ENCODE assay signal across 8 cellular contexts in the genomic region with DNA sequence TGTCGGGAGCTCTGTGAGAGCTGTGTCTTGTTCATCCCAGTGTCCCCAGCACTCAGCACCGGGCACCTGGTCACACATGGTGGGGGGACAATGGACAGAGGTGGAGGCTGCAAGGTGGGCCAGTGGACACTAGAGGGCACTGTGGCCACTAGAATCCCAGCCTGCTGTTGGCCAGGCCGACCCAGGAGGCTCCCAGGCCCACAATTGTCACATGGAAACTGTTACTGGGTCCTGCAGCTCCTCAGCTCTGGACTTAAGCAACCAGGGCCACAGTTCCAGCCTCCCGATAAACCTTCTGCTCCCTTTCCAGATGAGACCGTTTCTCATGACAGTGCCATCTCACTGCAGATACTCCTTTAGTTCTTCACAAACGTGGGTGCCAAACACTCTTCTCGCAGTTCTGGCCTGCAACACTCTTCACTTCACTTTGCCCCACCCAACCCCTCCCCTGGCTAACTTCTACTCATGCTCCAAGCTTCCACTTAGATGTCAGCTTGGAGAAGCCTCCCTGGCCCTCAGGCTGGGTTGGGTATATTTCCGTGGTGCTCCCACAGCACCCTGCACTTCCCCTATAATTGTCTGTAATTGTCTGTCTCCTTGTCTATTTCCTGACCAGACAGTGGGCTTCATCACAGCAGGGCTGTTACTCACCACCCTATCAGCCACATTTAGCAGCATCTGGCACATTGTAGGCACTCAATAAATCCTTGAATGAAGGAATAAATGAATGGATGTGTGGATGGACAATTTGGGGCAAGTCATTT. TPM values are rescaled to one million over a fixed set of nuclear protein-coding genes. Genes with fewer than 3 reads are reported as not detected.
A peak's percentile ranks its signal among the peaks of the same experiment; 100 is the strongest.
DNase-seq lines count a peak whose midpoint lies in the region; ATAC-seq and TF ChIP-seq lines count a peak whose summit lies in the region.

No MANE protein-coding gene starts in this region.

- TF ChIP-seq CTCF in PC-9 (conservative IDR thresholded peaks at IDR 0.05) (peak; percentile 69), parathyroid adenoma (IDR thresholded peaks at IDR 0.05) (peak; percentile 67)

- H3K36me3 ChIP-seq in PC-9 (ENCODE audit: low read depth): no peaks in the 10 kb centered on the region
- no peaks in the 10 kb centered on the region for H3K36me3 ChIP-seq in parathyroid adenoma (ENCODE audit: control insufficient read depth, insufficient read depth, low read length)

- no peak overlapping the region for H3K9ac ChIP-seq in parathyroid adenoma

- no peaks in the 10 kb centered on the region for H3K27me3 ChIP-seq in PC-9 (ENCODE audit: insufficient read depth, low read depth)
- H3K27me3 ChIP-seq in parathyroid adenoma (ENCODE audit: control insufficient read depth, insufficient read depth, low read length): no peaks in the 10 kb centered on the region

- POLR2A ChIA-PET in PC-9 (lab: Charles Lee; ENCODE audit: unreplicated experiment): no interaction called here

- CTCF ChIA-PET in PC-9 (lab: Charles Lee): interaction anchor here (0.5 to 0.7 kb wide), 3 partner anchors 46 to 152 kb away, joined by 3 to 8 read pairs (median 4); no protein-coding TSS in a partner anchor

- H3K27ac ChIP-seq in PC-9 (no peak overlapping the region), parathyroid adenoma (no peak overlapping the region)

- H3K9me3 ChIP-seq in PC-9 (ENCODE audit: insufficient read depth, low read depth): no peaks in the 10 kb centered on the region
- H3K9me3 ChIP-seq in parathyroid adenoma (ENCODE audit: control insufficient read depth, low read length): no peaks in the 10 kb centered on the region

- no peaks in the 10 kb centered on the region for H4K20me1 ChIP-seq in PC-9 (ENCODE audit: insufficient read depth)

- intact Hi-C loops in PC-9 (cut with micrococcal nuclease; ENCODE audit: unreplicated experiment): loop anchor here (5.0 kb wide), 2 partner anchors 137 to 193 kb away; partner anchors contain the start of genes KANTR, RIBC1 and SMC1A

- H2AFZ ChIP-seq in PC-9: no peak overlapping the region
- H2AFZ ChIP-seq in parathyroid adenoma: peak overlapping the region; percentile 46

- DNase-seq in GF-D8 (lab: John Stamatoyannopoulos, UW) (peak; percentile 2), PC-9 (peak in 1 of 2 experiments; percentile 62), germinal center (ENCODE audit: low spot score) (peak; percentile 40)
- DNase-seq in activated effector memory CD4-positive, alpha-beta T cell treated with anti-CD3 and anti-CD28 coated beads, Interleukin-2, amount 50 U/mL, for 16 hours: peak; percentile 78

- BruUV-seq in PC-9 (replicated peaks; lab: Mats Ljungman, UMichigan): no TSS peak

- H3K4me2 ChIP-seq in PC-9 (peak overlapping the region; percentile 16; the same call in 1 of the 2 replicates), parathyroid adenoma (ENCODE audit: low read length) (no peak overlapping the region)

- no peaks in the 10 kb centered on the region for H3K9me2 ChIP-seq in PC-9 (ENCODE audit: insufficient read depth)

- no peaks in the 10 kb centered on the region for H3F3A ChIP-seq in PC-9 (ENCODE audit: insufficient read depth, low read depth)

- H3K79me2 ChIP-seq in PC-9 (ENCODE audit: low read depth): no peaks in the 10 kb centered on the region
- H3K79me2 ChIP-seq in parathyroid adenoma: no peaks in the 10 kb centered on the region

- H3K4me3 ChIP-seq in PC-9: no peak overlapping the region
- no peak overlapping the region for H3K4me3 ChIP-seq in parathyroid adenoma (ENCODE audit: low read depth, low read length)

- H3K4me1 ChIP-seq in PC-9 (replicated peaks; ENCODE audit: insufficient read depth): peaks cover 10% of the 10 kb centered on the region; the same call in 1 of the 2 replicates
- H3K4me1 ChIP-seq in parathyroid adenoma: peaks cover 21% of the 10 kb centered on the region

- ATAC-seq in HG02840 (IDR thresholded peaks at IDR 0.05; ENCODE audit: low FRiP score, unreplicated experiment) (peak; percentile 73), HG03565 (IDR thresholded peaks at IDR 0.05; ENCODE audit: unreplicated experiment) (no peak), HG03175 (IDR thresholded peaks at IDR 0.05; ENCODE audit: unreplicated experiment) (no peak)

RNA-seq across cellular contexts. Expression of gene IQSEC2, which starts 3.5 kb away (rescaled TPM):
- 45.7 and 49.3 TPM in 2 replicates for total RNA-seq in PC-9 (2021)

RNA-seq across cellular contexts. Expression of gene KDM5C, which starts 59.9 kb away (rescaled TPM):
- total RNA-seq in PC-9 (2021): 133 and 142 TPM in 2 replicates
